In the genomic region with DNA sequence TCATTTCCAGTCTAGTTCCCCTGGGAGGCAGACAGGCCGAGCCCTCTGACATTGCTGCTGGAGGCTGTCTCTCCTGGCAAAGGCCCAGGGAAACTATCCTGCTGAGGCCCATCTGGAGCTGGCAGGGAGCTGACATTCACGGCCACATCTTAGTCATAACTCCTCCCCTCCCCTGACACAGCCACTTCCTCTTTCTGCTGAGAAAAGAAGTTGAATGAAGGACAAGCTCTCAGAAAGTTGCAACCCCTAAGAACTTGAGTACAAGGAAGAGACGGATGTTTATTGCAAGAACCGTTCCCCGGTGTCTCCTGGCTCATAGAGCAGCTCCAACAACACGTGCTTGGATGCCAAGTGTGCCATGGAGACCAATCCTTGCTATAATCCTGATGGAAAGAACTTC, we compare ENCODE assay signal across 8 cellular contexts. TPM values are rescaled to one million over a fixed set of nuclear protein-coding genes. Genes with fewer than 3 reads are reported as not detected.
A peak's percentile ranks its signal among the peaks of the same experiment; 100 is the strongest.
DNase-seq lines count a peak whose midpoint lies in the region; FAIRE-seq and TF ChIP-seq lines count a peak whose summit lies in the region.
"Not testable (repeated sequence)": the region's sequence is repeated elsewhere in the genome, so short reads cannot be mapped to it uniquely, and the experiment has no call there.

No MANE protein-coding gene starts in this region.

- H2BK5ac ChIP-seq in trophoblast cell (ENCODE audit: low read depth, low read length, poor library complexity), result not testable (repeated sequence)

- not testable (repeated sequence) for H3K4me1 ChIP-seq in trophoblast cell (ENCODE audit: control insufficient read depth in 1 of 2, insufficient read depth in 2 of 2, low read length in 2 of 2)

- no CpG with 5 or more reads among the region's 6 CpGs for WGBS in trophoblast cell (ENCODE audit: extremely low coverage, insufficient coverage, insufficient read length)

- H4K8ac ChIP-seq in trophoblast cell (ENCODE audit: low read depth, low read length), result not testable (repeated sequence)

- peak; percentile 53 for FAIRE-seq in urothelium cell line (lab: Jason Lieb, UNC)

- H2BK120ac ChIP-seq in trophoblast cell (ENCODE audit: insufficient read depth, low read length, poor library complexity), result not testable (repeated sequence)

- H3K79me1 ChIP-seq in trophoblast cell (ENCODE audit: low read length), result not testable (repeated sequence)

- H3K27me3 ChIP-seq in trophoblast cell (ENCODE audit: insufficient read depth, low read length), result not testable (repeated sequence)

- not testable (repeated sequence) for TF ChIP-seq CTCF in GM13976 (IDR thresholded peaks at IDR 0.05; ENCODE audit: borderline replicate concordance, control extremely low read depth, extremely low read depth, insufficient read depth, missing control alignments); HFF-Myc (IDR thresholded peaks at IDR 0.05; ENCODE audit: low read depth, low read length, missing control alignments)

- H3K14ac ChIP-seq in trophoblast cell (ENCODE audit: low read length), result not testable (repeated sequence)

- H3K79me2 ChIP-seq in trophoblast cell (ENCODE audit: control insufficient read depth, insufficient read depth, low read length, poor library complexity), result not testable (repeated sequence)

- H3K36me3 ChIP-seq in trophoblast cell (ENCODE audit: control insufficient read depth in 1 of 2, insufficient read depth in 2 of 2, low read length in 2 of 2), result not testable (repeated sequence)

- H3K23ac ChIP-seq in trophoblast cell (ENCODE audit: low read length), result not testable (repeated sequence)

- not testable (repeated sequence) for H3K4me2 ChIP-seq in trophoblast cell (ENCODE audit: low read length)

- not testable (repeated sequence) for H3K27ac ChIP-seq in trophoblast cell (ENCODE audit: low read depth, low read length)

- H3K9ac ChIP-seq in trophoblast cell (ENCODE audit: low read length), result not testable (repeated sequence)

- H3K18ac ChIP-seq in trophoblast cell (ENCODE audit: low read length), result not testable (repeated sequence)

- not testable (repeated sequence) for H4K12ac ChIP-seq in trophoblast cell (ENCODE audit: low read depth, low read length)

- not testable (repeated sequence) for H3K4ac ChIP-seq in trophoblast cell (ENCODE audit: low read depth, low read length)

- H2BK12ac ChIP-seq in trophoblast cell (ENCODE audit: low read length), result not testable (repeated sequence)

- H3K9me3 ChIP-seq in trophoblast cell (ENCODE audit: insufficient read depth, low read depth, low read length), result not testable (repeated sequence)

- in situ Hi-C loops in GM13976 (cut with MboI; ENCODE audit: low sequenced_read_pairs, unreplicated experiment), result not testable (repeated sequence)

- H2AFZ ChIP-seq in trophoblast cell (ENCODE audit: insufficient read depth, low read length, poor library complexity), result not testable (repeated sequence)

- DNase-seq in GM13976 (ENCODE audit: low spot score), result peak; percentile 9
- DNase-seq in HFF-Myc (ENCODE audit: extremely low read depth, low read depth), result peak; percentile 78
- DNase-seq in Jurkat, Clone E6-1 (ENCODE audit: low read depth, low spot score), result peak; percentile 57
- peak; percentile 90 for DNase-seq in SIG-M5 treated with dmso at 0.1 percent for 504 hours (lab: John Stamatoyannopoulos, UW; ENCODE audit: unreplicated experiment)
- peak; percentile 78 for DNase-seq in activated effector memory CD4-positive, alpha-beta T cell treated with anti-CD3 and anti-CD28 coated beads, Interleukin-2, amount 50 U/mL, for 16 hours
- peak; percentile 63 for DNase-seq in foreskin melanocyte
- DNase-seq in trophoblast cell, result peak; percentile 8 to 13
- DNase-seq in urothelium cell line (ENCODE audit: low spot score), result not testable (repeated sequence)

- not testable (repeated sequence) for H4K91ac ChIP-seq in trophoblast cell (ENCODE audit: low read depth, low read length)

- H3K4me3 ChIP-seq in HFF-Myc (replicated peaks; ENCODE audit: low read depth, low read length); Jurkat, Clone E6-1 (ENCODE audit: low read length); trophoblast cell (ENCODE audit: low read depth, low read length): not testable (repeated sequence)

- H2AK5ac ChIP-seq in trophoblast cell (ENCODE audit: low read length), result not testable (repeated sequence)

RNA-seq across cellular contexts. Expression of a gene that starts 21.1 kb away (rescaled TPM):
- 9.5 TPM for polyA plus RNA-seq in Jurkat, Clone E6-1 (2012; ENCODE audit: insufficient read depth, insufficient read length)
- 5.5 and 5.6 TPM in 2 replicates for polyA plus RNA-seq in trophoblast cell (2013)
